ENCODE assay signal across 33 cellular contexts in the genomic region with DNA sequence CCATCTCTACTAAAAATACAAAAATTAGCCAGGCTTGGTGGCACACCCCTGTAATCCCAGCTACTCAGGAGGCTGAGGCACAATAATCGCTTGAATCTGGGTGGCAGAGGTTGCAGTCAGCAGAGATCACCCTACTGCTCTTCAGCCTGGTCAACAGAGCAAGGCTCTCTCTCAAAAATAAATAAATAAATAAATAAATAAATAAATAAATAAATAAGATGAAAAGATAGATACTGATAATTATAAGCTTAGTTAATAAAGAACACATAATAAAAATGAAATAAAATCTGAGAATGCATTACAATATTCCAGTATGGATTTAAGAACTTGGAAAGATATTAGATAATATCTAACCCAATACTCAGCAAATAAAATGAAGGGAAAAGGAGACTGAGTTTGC.
"Had no signal": no experiment of that assay in that cellular context is flagged by ENCODE, and none has a peak within 500 bp of the region (broad histone marks: within the 10 kb centered on the region; RNA-seq: fewer than 3 reads in every experiment).

No MANE protein-coding gene starts in this region.

- H3K4me1 ChIP-seq: adrenal gland, ascending aorta, body of pancreas, breast epithelium had no signal

- FAIRE-seq: astrocyte, bronchial epithelial cell had no signal

- H3K4me3 ChIP-seq: adrenal gland, ascending aorta, body of pancreas, breast epithelium, cardiac muscle cell had no signal

- H3K9me3 ChIP-seq: adrenal gland, ascending aorta, body of pancreas, breast epithelium had no signal

- H3K36me3 ChIP-seq: adrenal gland, ascending aorta, brain microvascular endothelial cell, breast epithelium, cardiac muscle cell had no signal

- H3K27ac ChIP-seq: adrenal gland, ascending aorta, body of pancreas, brain microvascular endothelial cell, breast epithelium, cardiac muscle cell had no signal

- ATAC-seq: activated naive CD4-positive, alpha-beta T cell treated with anti-CD3 and anti-CD28 coated beads, Interleukin-2, amount 50 U/mL, for 72 hours; activated naive CD8-positive, alpha-beta T cell treated with anti-CD3 and anti-CD28 coated beads, Interleukin-2, amount 50 U/mL, for 24 hours; activated T-cell treated with anti-CD3 and anti-CD28 coated beads, Interleukin-2, amount 50 U/mL, for 4 hours; activated T-cell treated with anti-CD3 and anti-CD28 coated beads, Interleukin-2, amount 50 U/mL, for 72 hours; activated T-helper 17 cell treated with anti-CD3 and anti-CD28 coated beads, Interleukin-2, amount 50 U/mL, for 72 hours; body of pancreas had no signal

- DNase-seq: activated effector memory CD4-positive, alpha-beta T cell treated with anti-CD3 and anti-CD28 coated beads, Interleukin-2, amount 50 U/mL, for 16 hours; activated effector memory CD4-positive, alpha-beta T cell treated with Interleukin-2 at 50 U/mL for 16 hours; activated gamma-delta T cell; activated gamma-delta T cell treated with Interleukin-2 at 50 U/mL for 16 hours; activated naive CD4-positive, alpha-beta T cell; activated naive CD4-positive, alpha-beta T cell treated with anti-CD3 and anti-CD28 coated beads for 36 hours; activated naive CD4-positive, alpha-beta T cell treated with anti-CD3 and anti-CD28 coated beads, Interleukin-2, amount 10 ng/mL, durations not matched to agents 7 days and 5 days; activated naive CD4-positive, alpha-beta T cell treated with anti-CD3 and anti-CD28 coated beads, Interleukin-2, amount 50 U/mL, for 16 hours; activated naive CD4-positive, alpha-beta T cell treated with Interleukin-2 at 50 U/mL for 16 hours; activated naive CD8-positive, alpha-beta T cell treated with anti-CD3 and anti-CD28 coated beads for 36 hours; activated naive CD8-positive, alpha-beta T cell treated with anti-CD3 and anti-CD28 coated beads, Interleukin-2, amount 10 ng/mL, durations not matched to agents 7 days and 5 days; activated naive CD8-positive, alpha-beta T cell treated with anti-CD3 and anti-CD28 coated beads, Interleukin-2, amount 50 U/mL, for 24 hours; activated T-cell treated with anti-CD3 and anti-CD28 coated beads, Interleukin-2, amount 50 U/mL, for 24 hours; activated T-cell treated with anti-CD3 and anti-CD28 coated beads, Interleukin-2, amount 50 U/mL, for 4 hours; activated T-cell treated with anti-CD3 and anti-CD28 coated beads, Interleukin-2, amount 50 U/mL, for 48 hours; activated T-cell treated with anti-CD3 and anti-CD28 coated beads, Interleukin-2, amount 50 U/mL, for 72 hours; adrenal gland; amniotic stem cell; amygdala; anterior cingulate cortex; aorta; body of pancreas; brain microvascular endothelial cell; caudate nucleus; central memory CD4-positive, alpha-beta T cell; cerebellar nuclear complex had no signal
